In genomic region chr10:131656009-131656408, GRCh38 we compare ENCODE assay signal across 17 cellular contexts.
DNase-seq lines count a peak whose midpoint lies in the region; TF ChIP-seq lines count a peak whose summit lies in the region.
"Had no signal": no experiment of that assay in that cellular context is flagged by ENCODE, and none has a peak within 500 bp of the region (broad histone marks: within the 10 kb centered on the region; RNA-seq: fewer than 3 reads in every experiment).

No MANE protein-coding gene starts in this region.

- no peaks in the 10 kb centered on the region for H3K9me2 ChIP-seq in Karpas-422 (replicated peaks; ENCODE audit: insufficient read depth, low read length)

- no peaks in the 10 kb centered on the region for H3K79me2 ChIP-seq in Karpas-422 (ENCODE audit: low read length)

- H3K4me3 ChIP-seq in coronary artery: no peak overlapping the region
- H3K4me3 ChIP-seq in sigmoid colon: no peak overlapping the region
- H3K4me3 ChIP-seq in esophagus muscularis mucosa: no peak overlapping the region
- no peak overlapping the region for H3K4me3 ChIP-seq in Karpas-422 (ENCODE audit: low read length)
- H3K4me3 ChIP-seq: A549 had no signal

- DNase-seq in M059J (ENCODE audit: low read depth): peak; percentile 33
- peak; percentile 54 for DNase-seq in coronary artery (ENCODE audit: low spot score)
- peak; percentile 51 for DNase-seq in mesenteric fat pad (ENCODE audit: low spot score)
- peak; percentile 18 for DNase-seq in sigmoid colon
- DNase-seq in NCI-H748 (lab: John Stamatoyannopoulos, UW; ENCODE audit: unreplicated experiment): no peak
- DNase-seq in esophagus muscularis mucosa (ENCODE audit: extremely low spot score): no peak
- DNase-seq in Karpas-422: no peak
- DNase-seq: BE2C; CD4-positive, alpha-beta memory T cell; COR-L47; DMS153; DND-41; GDM1; GOT3 had no signal

- no peak for TF ChIP-seq CTCF in coronary artery (IDR thresholded peaks at IDR 0.05)
- TF ChIP-seq CTCF in sigmoid colon (IDR thresholded peaks at IDR 0.05): no peak
- TF ChIP-seq CTCF in esophagus muscularis mucosa (IDR thresholded peaks at IDR 0.05): no peak

- H3K27me3 ChIP-seq in sigmoid colon: peaks cover 0 to 26% (median 14%) of the 10 kb centered on the region in 3 donors
- H3K27me3 ChIP-seq in esophagus muscularis mucosa: peaks cover 0 to 39% (median 0%) of the 10 kb centered on the region in 4 donors
- H3K27me3 ChIP-seq in Karpas-422 (ENCODE audit: low read length): no peaks in the 10 kb centered on the region
- H3K27me3 ChIP-seq: BE2C had no signal

- H3K4me1 ChIP-seq in sigmoid colon (no peaks in the 10 kb centered on the region), esophagus muscularis mucosa (no peaks in the 10 kb centered on the region), Karpas-422 (ENCODE audit: low read length) (no peaks in the 10 kb centered on the region)
- H3K4me1 ChIP-seq: A549, BE2C had no signal

- 85% methylated on average over 7 of the region's 7 CpGs for WGBS in sigmoid colon, 2 donors
- WGBS in esophagus muscularis mucosa: 77% methylated on average over 7 of the region's 7 CpGs

- H3K27ac ChIP-seq in coronary artery (no peak overlapping the region), sigmoid colon (no peak overlapping the region), esophagus muscularis mucosa (replicated peaks in 1 of 4) (no peak overlapping the region), Karpas-422 (ENCODE audit: low read length) (no peak overlapping the region)
- H3K27ac ChIP-seq: A549, C4-2B, HL-60 had no signal

- no peaks in the 10 kb centered on the region for H3K9me3 ChIP-seq in sigmoid colon
- H3K9me3 ChIP-seq in esophagus muscularis mucosa: peaks cover 0 to 7% (median 2%) of the 10 kb centered on the region in 4 donors
- no peaks in the 10 kb centered on the region for H3K9me3 ChIP-seq in Karpas-422 (ENCODE audit: low read length)
- H3K9me3 ChIP-seq: A549, BE2C had no signal

- intact Hi-C loops in sigmoid colon (cut with DNase I) (no loop called here), esophagus muscularis mucosa (cut with DNase I) (no loop called here)

- H3K36me3 ChIP-seq in sigmoid colon (no peaks in the 10 kb centered on the region), esophagus muscularis mucosa (no peaks in the 10 kb centered on the region), Karpas-422 (ENCODE audit: insufficient read depth, low read length) (no peaks in the 10 kb centered on the region)
- H3K36me3 ChIP-seq: BE2C had no signal

- TF ChIP-seq POLR2A in sigmoid colon (IDR thresholded peaks at IDR 0.05): no peak
- TF ChIP-seq POLR2A in esophagus muscularis mucosa (IDR thresholded peaks at IDR 0.05; ENCODE audit: low read depth): no peak

- no peak for TF ChIP-seq EP300 in sigmoid colon (IDR thresholded peaks at IDR 0.05)
- TF ChIP-seq EP300 in esophagus muscularis mucosa (IDR thresholded peaks at IDR 0.05): no peak

- no peak overlapping the region for H2AFZ ChIP-seq in Karpas-422 (ENCODE audit: low read length)

- H3K4me2 ChIP-seq in Karpas-422 (ENCODE audit: low read depth, low read length, poor library complexity, severe bottlenecking): no peak overlapping the region
- H3K4me2 ChIP-seq: A549 had no signal

- no peak overlapping the region for H3K9ac ChIP-seq in Karpas-422 (ENCODE audit: low read length)

- H4K20me1 ChIP-seq in Karpas-422 (ENCODE audit: insufficient read depth, low read depth, low read length): no peaks in the 10 kb centered on the region

Comparison
In these comparisons a context has a peak if more than half of its experiments do, and no peak if none do; other contexts are left out.
1. DNase-seq: peak in M059J (single experiment), coronary artery (single experiment), mesenteric fat pad (single experiment) and sigmoid colon (single experiment); none in NCI-H748 (single experiment), esophagus muscularis mucosa (single experiment) and Karpas-422 (single experiment).